Comparison of ENCODE assay signal across 8 cellular contexts in genomic region chr3:119559441-119559963, GRCh38. TPM values are rescaled to one million over a fixed set of nuclear protein-coding genes. Genes with fewer than 3 reads are reported as not detected.
DNase-seq lines count a peak whose midpoint lies in the region; ATAC-seq and TF ChIP-seq lines count a peak whose summit lies in the region.

Gene CD80 (minus strand): TSS chr3:119559614. CDS start chr3:119557728, 1,886 bp downstream.

- intact Hi-C loops in spleen (cut with DNase I; ENCODE audit: low total_unique reads) = no loop called here

- H3K27ac ChIP-seq in OCI-LY1 (ENCODE audit: low read depth, low read length, poor library complexity, severe bottlenecking) (peak within 1 kb of the TSS; percentile 21), spleen (peak within 1 kb of the TSS in 6 of 8 donors; percentile 32 to 85 (median 64))

- peak; percentile 52 for TF ChIP-seq CTCF in OCI-LY1 (IDR thresholded peaks at IDR 0.05; ENCODE audit: low read length)
- peak in 8 of 11 experiments; percentile 22 to 56 (median 40) for TF ChIP-seq CTCF in spleen (IDR thresholded peaks at IDR 0.05 in 8 of 11, conservative IDR thresholded peaks at IDR 0.05 in 3 of 11)

- peak within 1 kb of the TSS; percentile 49 for H3K4me2 ChIP-seq in OCI-LY1 (ENCODE audit: low read length)

- peak; percentile 42 for DNase-seq in COLO829 (ENCODE audit: low spot score)
- peak; percentile 33 for DNase-seq in activated T-cell treated with anti-CD3 and anti-CD28 coated beads for 4 hours
- DNase-seq in germinal center (ENCODE audit: low spot score) = peak; percentile 69
- DNase-seq in spleen = peak; percentile 83
- no peak for DNase-seq in NCI-H2029 (lab: John Stamatoyannopoulos, UW)

- H4K20me1 ChIP-seq in OCI-LY1 (ENCODE audit: insufficient read depth, low read length) = no peaks in the 10 kb centered on the region

- H3K9me2 ChIP-seq in OCI-LY1 (ENCODE audit: low read depth, low read length) = no peaks in the 10 kb centered on the region

- ATAC-seq in GM19043 (IDR thresholded peaks at IDR 0.05; ENCODE audit: low read depth, unreplicated experiment) (peak; percentile 50), HG03103 (IDR thresholded peaks at IDR 0.05; ENCODE audit: low read depth, unreplicated experiment) (peak; percentile 47)

- H3K9ac ChIP-seq in OCI-LY1 (ENCODE audit: low read length) = peak within 1 kb of the TSS; percentile 49

- H3K4me1 ChIP-seq in OCI-LY1 (ENCODE audit: insufficient read depth, low read length, severe bottlenecking) = peaks cover 41% of the 10 kb centered on the region
- H3K4me1 ChIP-seq in spleen = peaks cover 5 to 50% (median 32%) of the 10 kb centered on the region in 6 donors

- H2AFZ ChIP-seq in OCI-LY1 (ENCODE audit: low read length) = peak within 1 kb of the TSS; percentile 52; the same call in 1 of the 2 replicates

- H3K36me3 ChIP-seq in OCI-LY1 (ENCODE audit: insufficient read depth, low read length) (0 out of 2 replicates have a peak, but pooled peaks cover 6% of the 10 kb centered on the region), spleen (no peaks in the 10 kb centered on the region)

- WGBS in spleen, 5 donors = 9 to 33% (median 23%) methylated on average over 7 of the region's 7 CpGs

- no peaks in the 10 kb centered on the region for H3K27me3 ChIP-seq in OCI-LY1 (ENCODE audit: insufficient read depth, low read length)
- H3K27me3 ChIP-seq in spleen (replicated peaks in 1 of 7) = no peaks in the 10 kb centered on the region

- H3K4me3 ChIP-seq in OCI-LY1 (ENCODE audit: low read depth, low read length, poor library complexity, severe bottlenecking) = peak within 1 kb of the TSS; percentile 53
- H3K4me3 ChIP-seq in spleen = peak within 1 kb of the TSS in 5 of 8 donors; percentile 2 to 63 (median 18)

- TF ChIP-seq POLR2A in spleen (IDR thresholded peaks at IDR 0.05) = no peak

- no peaks in the 10 kb centered on the region for H3F3A ChIP-seq in OCI-LY1 (ENCODE audit: insufficient read depth, low read length)

- H3K79me2 ChIP-seq in OCI-LY1 (ENCODE audit: insufficient read depth, low read length) = no peaks in the 10 kb centered on the region

- H3K9me3 ChIP-seq in OCI-LY1 (ENCODE audit: low read length) (no peaks in the 10 kb centered on the region), spleen (no peaks in the 10 kb centered on the region)

RNA-seq across cellular contexts. Expression of gene CD80, which starts in this region (rescaled TPM):
- total RNA-seq in spleen = 10 to 100 TPM in 6 of 7 donors, 1 to 10 TPM in 1; 5.7 to 33.0 (median 19.7) TPM
- 1 to 10 TPM; 1.5 to 2.5 (median 2.0) TPM for polyA plus RNA-seq in spleen
